In the genomic region with DNA sequence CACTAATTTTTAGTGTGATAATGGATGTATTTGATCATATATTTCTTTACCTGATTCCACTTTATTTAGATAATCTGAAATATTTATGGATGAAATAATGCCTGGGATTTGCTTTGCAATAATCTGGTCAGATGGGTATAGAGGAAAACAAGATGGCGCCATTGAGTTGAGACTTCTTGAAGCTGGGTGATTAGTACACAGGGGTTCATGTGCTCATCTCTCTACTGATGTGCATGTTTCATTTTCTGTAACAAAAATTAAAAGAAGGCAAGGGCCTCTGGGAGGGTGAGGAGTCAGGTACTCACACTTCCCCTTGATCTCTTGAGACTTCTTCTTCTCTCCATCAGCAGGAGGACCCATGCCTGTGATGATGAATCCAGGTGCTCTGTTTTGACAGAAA, we compare ENCODE assay signal across 26 cellular contexts.
"Had no signal": no experiment of that assay in that cellular context is flagged by ENCODE, and none has a peak within 500 bp of the region (broad histone marks: within the 10 kb centered on the region; RNA-seq: fewer than 3 reads in every experiment).

No MANE protein-coding gene starts in this region.

- H3K4me1 ChIP-seq: adrenal gland, gastrocnemius medialis, left ventricle myocardium inferior, pancreas, psoas muscle, right atrium auricular region, thyroid gland had no signal

- H3K27me3 Mint-ChIP-seq: activated CD8-positive, alpha-beta memory T cell treated with anti-CD3 and anti-CD28 coated beads, Interleukin-2, amount 10 ng/mL, durations not matched to agents 7 days and 5 days; activated CD8-positive, alpha-beta T cell treated with anti-CD3 and anti-CD28 coated beads for 36 hours; activated naive CD8-positive, alpha-beta T cell; stimulated activated naive CD8-positive, alpha-beta T cell treated with anti-CD3 and anti-CD28 coated beads, Interleukin-15, Interleukin-2, amounts not matched to agents 100 ng/mL and 50 ng/mL, for 24 hours had no signal

- H3K4me1 Mint-ChIP-seq: activated CD8-positive, alpha-beta memory T cell treated with anti-CD3 and anti-CD28 coated beads, Interleukin-2, amount 10 ng/mL, durations not matched to agents 7 days and 5 days had no signal

- ATAC-seq: activated CD8-positive, alpha-beta memory T cell treated with anti-CD3 and anti-CD28 coated beads, Interleukin-2, amount 10 ng/mL, durations not matched to agents 7 days and 5 days; activated CD8-positive, alpha-beta T cell treated with anti-CD3 and anti-CD28 coated beads for 36 hours; pancreas; upper lobe of right lung had no signal

- H3K4me3 ChIP-seq: adrenal gland, ascending aorta, dorsolateral prefrontal cortex, esophagus muscularis mucosa, gastrocnemius medialis, left ventricle myocardium inferior, pancreas, psoas muscle, right atrium auricular region, thyroid gland, upper lobe of right lung had no signal

- H3K27ac ChIP-seq: brain microvascular endothelial cell, dorsolateral prefrontal cortex, left ventricle myocardium inferior, neutrophil, pancreas, psoas muscle, thyroid gland, upper lobe of right lung had no signal

- H3K9me3 Mint-ChIP-seq: activated CD8-positive, alpha-beta T cell treated with anti-CD3 and anti-CD28 coated beads for 36 hours; nephron; stimulated activated naive CD8-positive, alpha-beta T cell treated with anti-CD3 and anti-CD28 coated beads, Interleukin-15, Interleukin-2, amounts not matched to agents 100 ng/mL and 50 ng/mL, for 24 hours had no signal

- H3K4me3 Mint-ChIP-seq: activated CD8-positive, alpha-beta memory T cell treated with anti-CD3 and anti-CD28 coated beads, Interleukin-2, amount 10 ng/mL, durations not matched to agents 7 days and 5 days; activated CD8-positive, alpha-beta T cell treated with anti-CD3 and anti-CD28 coated beads for 36 hours; activated naive CD8-positive, alpha-beta T cell; nephron; stimulated activated naive CD8-positive, alpha-beta T cell treated with anti-CD3 and anti-CD28 coated beads, Interleukin-15, Interleukin-2, amounts not matched to agents 100 ng/mL and 50 ng/mL, for 24 hours had no signal

- H3K36me3 ChIP-seq: adrenal gland, ascending aorta, brain microvascular endothelial cell, esophagus muscularis mucosa, gastrocnemius medialis, left ventricle myocardium inferior, pancreas, right atrium auricular region, thyroid gland, upper lobe of right lung had no signal

- H3K27ac Mint-ChIP-seq: activated CD8-positive, alpha-beta memory T cell treated with anti-CD3 and anti-CD28 coated beads, Interleukin-2, amount 10 ng/mL, durations not matched to agents 7 days and 5 days; activated CD8-positive, alpha-beta T cell treated with anti-CD3 and anti-CD28 coated beads for 36 hours; activated naive CD8-positive, alpha-beta T cell; nephron; stimulated activated naive CD8-positive, alpha-beta T cell treated with anti-CD3 and anti-CD28 coated beads, Interleukin-15, Interleukin-2, amounts not matched to agents 100 ng/mL and 50 ng/mL, for 24 hours had no signal

- H3K9me3 ChIP-seq: adrenal gland, ascending aorta, esophagus muscularis mucosa, gastrocnemius medialis, left ventricle myocardium inferior, neutrophil, pancreas, psoas muscle, right atrium auricular region, thyroid gland, upper lobe of right lung had no signal

- FAIRE-seq: pancreas had no signal

- DNase-seq: activated CD4-positive, alpha-beta T cell treated with anti-CD3 and anti-CD28 coated beads for 1 hour; activated CD8-positive, alpha-beta memory T cell treated with anti-CD3 and anti-CD28 coated beads, Interleukin-2, amount 10 ng/mL, durations not matched to agents 7 days and 5 days; activated CD8-positive, alpha-beta T cell treated with anti-CD3 and anti-CD28 coated beads for 36 hours; activated gamma-delta T cell treated with Interleukin-2 at 50 U/mL for 16 hours; activated T-cell treated with anti-CD3 and anti-CD28 coated beads for 4 hours; adrenal gland; brain microvascular endothelial cell; central memory CD4-positive, alpha-beta T cell; dorsolateral prefrontal cortex; hypothalamus; left ventricle myocardium inferior; pancreas; psoas muscle; stimulated activated CD4-positive, alpha-beta T cell treated with anti-CD3 and anti-CD28 coated beads, Interleukin-4, amount 100 ng/mL, for 24 hours; substantia nigra; T-helper 9 cell; thyroid gland; upper lobe of right lung had no signal

- H3K27me3 ChIP-seq: adrenal gland, ascending aorta, brain microvascular endothelial cell, esophagus muscularis mucosa, gastrocnemius medialis, neutrophil, pancreas, right atrium auricular region, thyroid gland, upper lobe of right lung had no signal
